Comparison of ENCODE assay signal across 21 cellular contexts in the genomic region with DNA sequence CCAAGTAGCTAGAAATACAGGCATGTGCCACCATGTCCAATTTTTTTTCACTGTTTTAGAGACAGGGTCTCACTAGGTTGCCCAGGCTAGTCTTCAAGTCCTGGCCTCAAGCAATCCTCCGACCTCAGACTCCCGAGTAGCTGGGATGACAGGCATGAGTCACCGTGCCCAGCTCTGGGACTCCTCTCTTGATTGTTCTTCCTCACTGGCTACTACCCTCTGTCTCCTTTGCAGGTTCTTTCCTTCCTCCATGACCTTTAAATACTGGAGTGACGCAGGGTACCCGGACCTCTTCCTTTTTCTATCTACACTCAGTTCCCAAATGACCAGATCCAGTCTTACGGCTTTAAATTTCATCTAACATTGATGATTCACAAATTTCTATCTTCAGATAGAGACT. TPM values are rescaled to one million over a fixed set of nuclear protein-coding genes. Genes with fewer than 3 reads are reported as not detected.
DNase-seq lines count a peak whose midpoint lies in the region; ATAC-seq and TF ChIP-seq lines count a peak whose summit lies in the region.
"Had no signal": no experiment of that assay in that cellular context is flagged by ENCODE, and none has a peak within 500 bp of the region (broad histone marks: within the 10 kb centered on the region; RNA-seq: fewer than 3 reads in every experiment).

No MANE protein-coding gene starts in this region.

- H3K4me3 ChIP-seq in MG63 (no peak overlapping the region), mesendoderm (ENCODE audit: low read length) (no peak overlapping the region)
- H3K4me3 ChIP-seq: coronary artery, SK-N-MC, skin epidermis had no signal

- no peak overlapping the region for H3K27ac Mint-ChIP-seq in Calu3 (ENCODE audit: unreplicated experiment)
- no peak overlapping the region for H3K27ac Mint-ChIP-seq in activated T-helper 1 cell treated with anti-CD3 and anti-CD28 coated beads, Interleukin-12 subunit alpha, Interleukin-12 subunit beta, Interleukin-2, Interleukin-4 antibody, amounts not matched to agents 30 ng/mL and 10 ng/mL and 1 ng/mL, durations not matched to agents 14 hours and 24 hours and 36 hours
- H3K27ac Mint-ChIP-seq: activated B cell treated with CpG ODN at 0.5 μM for 24 hours; activated CD4-positive, alpha-beta memory T cell treated with anti-CD3 and anti-CD28 coated beads for 36 hours; nephron progenitor cell; stimulated activated effector memory CD8-positive, alpha-beta T cell treated with anti-CD3 and anti-CD28 coated beads, Interleukin-12 subunit alpha, Interleukin-12 subunit beta, amount 100 ng/mL, for 72 hours had no signal

- intact Hi-C loops in Calu3 (cut with micrococcal nuclease; ENCODE audit: unreplicated experiment): no loop called here
- intact Hi-C loops in activated T-helper 1 cell treated with anti-CD3 and anti-CD28 coated beads, Interleukin-12 subunit alpha, Interleukin-12 subunit beta, Interleukin-2, Interleukin-4 antibody, amounts not matched to agents 30 ng/mL and 10 ng/mL and 1 ng/mL, durations not matched to agents 14 hours and 24 hours and 36 hours (cut with micrococcal nuclease): no loop called here

- H3K36me3 Mint-ChIP-seq in Calu3 (ENCODE audit: insufficient read depth, unreplicated experiment): no peaks in the 10 kb centered on the region
- H3K36me3 Mint-ChIP-seq in activated T-helper 1 cell treated with anti-CD3 and anti-CD28 coated beads, Interleukin-12 subunit alpha, Interleukin-12 subunit beta, Interleukin-2, Interleukin-4 antibody, amounts not matched to agents 30 ng/mL and 10 ng/mL and 1 ng/mL, durations not matched to agents 14 hours and 24 hours and 36 hours (ENCODE audit: low read depth): peaks cover 13% of the 10 kb centered on the region
- H3K36me3 Mint-ChIP-seq: stimulated activated effector memory CD8-positive, alpha-beta T cell treated with anti-CD3 and anti-CD28 coated beads, Interleukin-12 subunit alpha, Interleukin-12 subunit beta, amount 100 ng/mL, for 72 hours had no signal

- H3K9me3 Mint-ChIP-seq in Calu3 (ENCODE audit: low read depth, unreplicated experiment): no peaks in the 10 kb centered on the region
- no peaks in the 10 kb centered on the region for H3K9me3 Mint-ChIP-seq in activated T-helper 1 cell treated with anti-CD3 and anti-CD28 coated beads, Interleukin-12 subunit alpha, Interleukin-12 subunit beta, Interleukin-2, Interleukin-4 antibody, amounts not matched to agents 30 ng/mL and 10 ng/mL and 1 ng/mL, durations not matched to agents 14 hours and 24 hours and 36 hours
- H3K9me3 Mint-ChIP-seq: activated B cell treated with CpG ODN at 0.5 μM for 24 hours; activated CD4-positive, alpha-beta memory T cell treated with anti-CD3 and anti-CD28 coated beads for 36 hours; nephron progenitor cell; stimulated activated effector memory CD8-positive, alpha-beta T cell treated with anti-CD3 and anti-CD28 coated beads, Interleukin-12 subunit alpha, Interleukin-12 subunit beta, amount 100 ng/mL, for 72 hours had no signal

- no peak for ATAC-seq in HG02610 (IDR thresholded peaks at IDR 0.05; ENCODE audit: unreplicated experiment)
- no peak for ATAC-seq in stimulated activated naive CD8-positive, alpha-beta T cell treated with anti-CD3 and anti-CD28 coated beads, Interleukin-15, Interleukin-2, amounts not matched to agents 100 U/mL and 50 U/mL, for 24 hours
- ATAC-seq: stimulated activated effector memory CD8-positive, alpha-beta T cell treated with anti-CD3 and anti-CD28 coated beads, Interleukin-12 subunit alpha, Interleukin-12 subunit beta, amount 100 ng/mL, for 72 hours had no signal

- H2BK15ac ChIP-seq in mesendoderm (replicated peaks; ENCODE audit: low read depth): no peak overlapping the region

- H2BK5ac ChIP-seq in mesendoderm (ENCODE audit: low read length): no peak overlapping the region

- H3K4me1 Mint-ChIP-seq in Calu3 (ENCODE audit: low read depth, unreplicated experiment): no peaks in the 10 kb centered on the region
- peaks cover 30% of the 10 kb centered on the region for H3K4me1 Mint-ChIP-seq in activated T-helper 1 cell treated with anti-CD3 and anti-CD28 coated beads, Interleukin-12 subunit alpha, Interleukin-12 subunit beta, Interleukin-2, Interleukin-4 antibody, amounts not matched to agents 30 ng/mL and 10 ng/mL and 1 ng/mL, durations not matched to agents 14 hours and 24 hours and 36 hours (ENCODE audit: low read depth)
- H3K4me1 Mint-ChIP-seq: nephron progenitor cell had no signal

- no peaks in the 10 kb centered on the region for H3K27me3 Mint-ChIP-seq in Calu3 (ENCODE audit: unreplicated experiment)
- no peaks in the 10 kb centered on the region for H3K27me3 Mint-ChIP-seq in activated T-helper 1 cell treated with anti-CD3 and anti-CD28 coated beads, Interleukin-12 subunit alpha, Interleukin-12 subunit beta, Interleukin-2, Interleukin-4 antibody, amounts not matched to agents 30 ng/mL and 10 ng/mL and 1 ng/mL, durations not matched to agents 14 hours and 24 hours and 36 hours (ENCODE audit: insufficient read depth)
- H3K27me3 Mint-ChIP-seq: activated B cell treated with CpG ODN at 0.5 μM for 24 hours; activated CD4-positive, alpha-beta memory T cell treated with anti-CD3 and anti-CD28 coated beads for 36 hours had no signal

- no CpG with 5 or more reads among the region's 6 CpGs for WGBS in mesendoderm (ENCODE audit: extremely low coverage, insufficient coverage, low lambda C conversion rate)

- DNase-seq in Calu3 (peak; percentile 10), MG63 (peak; percentile 15), amniotic epithelial cell (ENCODE audit: low read depth) (peak; percentile 16), mesendoderm (peak; percentile 16), NCI-H226 (no peak)
- DNase-seq in stimulated activated naive CD8-positive, alpha-beta T cell treated with anti-CD3 and anti-CD28 coated beads, Interleukin-15, Interleukin-2, amounts not matched to agents 100 U/mL and 50 U/mL, for 24 hours: no peak
- DNase-seq in activated T-helper 1 cell treated with anti-CD3 and anti-CD28 coated beads, Interleukin-12 subunit alpha, Interleukin-12 subunit beta, Interleukin-2, Interleukin-4 antibody, amounts not matched to agents 30 ng/mL and 10 ng/mL and 1 ng/mL, durations not matched to agents 14 hours and 24 hours and 36 hours (ENCODE audit: low spot score): no peak
- DNase-seq: activated B cell treated with CpG ODN at 0.5 μM for 24 hours; activated CD4-positive, alpha-beta memory T cell treated with anti-CD3 and anti-CD28 coated beads for 36 hours; activated effector memory CD4-positive, alpha-beta T cell treated with anti-CD3 and anti-CD28 coated beads, Interleukin-2, amount 50 U/mL, for 16 hours; KG1; midbrain; NCI-H1417; NCI-H524; nephron progenitor cell; stimulated activated CD4-positive, alpha-beta T cell treated with anti-CD3 and anti-CD28 coated beads, Interleukin-2, amount 100 ng/mL, for 24 hours had no signal

- no peak overlapping the region for H3K56ac ChIP-seq in mesendoderm (ENCODE audit: low read length)

- no peak overlapping the region for H3K4me3 Mint-ChIP-seq in Calu3 (ENCODE audit: low read depth, unreplicated experiment)
- H3K4me3 Mint-ChIP-seq in activated T-helper 1 cell treated with anti-CD3 and anti-CD28 coated beads, Interleukin-12 subunit alpha, Interleukin-12 subunit beta, Interleukin-2, Interleukin-4 antibody, amounts not matched to agents 30 ng/mL and 10 ng/mL and 1 ng/mL, durations not matched to agents 14 hours and 24 hours and 36 hours: no peak overlapping the region
- H3K4me3 Mint-ChIP-seq: activated B cell treated with CpG ODN at 0.5 μM for 24 hours; activated CD4-positive, alpha-beta memory T cell treated with anti-CD3 and anti-CD28 coated beads for 36 hours; nephron progenitor cell; stimulated activated effector memory CD8-positive, alpha-beta T cell treated with anti-CD3 and anti-CD28 coated beads, Interleukin-12 subunit alpha, Interleukin-12 subunit beta, amount 100 ng/mL, for 72 hours had no signal

- H3K4me1 ChIP-seq in mesendoderm (ENCODE audit: control insufficient read depth, low read depth, low read length): no peaks in the 10 kb centered on the region

- no peak for TF ChIP-seq CTCF in Calu3 (IDR thresholded peaks at IDR 0.05; ENCODE audit: unreplicated experiment)

- no peak overlapping the region for H4K8ac ChIP-seq in mesendoderm (ENCODE audit: low read depth, low read length)

- no peak overlapping the region for H4K5ac ChIP-seq in mesendoderm (ENCODE audit: low read length)

- peaks cover 13% of the 10 kb centered on the region for H3K79me2 ChIP-seq in mesendoderm (ENCODE audit: control insufficient read depth, insufficient read depth, low read length)

- H2BK120ac ChIP-seq in mesendoderm (ENCODE audit: low read depth, low read length): no peak overlapping the region

- no peak overlapping the region for H3K4ac ChIP-seq in mesendoderm (ENCODE audit: low read depth, low read length)

- H3K27ac ChIP-seq in mesendoderm (ENCODE audit: low read depth, low read length): no peak overlapping the region
- H3K27ac ChIP-seq: coronary artery, skin epidermis had no signal

- H3K9ac ChIP-seq in mesendoderm (ENCODE audit: low read length): no peak overlapping the region

- CTCF ChIA-PET in Calu3 (lab: Charles Lee): interaction anchor here (0.7 kb wide), 1 partner anchor 65 kb away, joined by 5 read pairs; no protein-coding TSS in a partner anchor

- H2AK5ac ChIP-seq in mesendoderm (ENCODE audit: low read length): no peak overlapping the region

- H3K23ac ChIP-seq in mesendoderm (ENCODE audit: low read length): no peak overlapping the region

- BruUV-seq in Calu3 (replicated peaks; lab: Mats Ljungman, UMichigan): no TSS peak

- H3K9me3 ChIP-seq in MG63: no peaks in the 10 kb centered on the region

- no peaks in the 10 kb centered on the region for H3K27me3 ChIP-seq in MG63
- no peaks in the 10 kb centered on the region for H3K27me3 ChIP-seq in mesendoderm (ENCODE audit: insufficient read depth, low read length, poor library complexity)

- H3K36me3 ChIP-seq in MG63 (no peaks in the 10 kb centered on the region), mesendoderm (ENCODE audit: control insufficient read depth, insufficient read depth, low read length) (no peaks in the 10 kb centered on the region)

- no peak overlapping the region for H3K4me2 ChIP-seq in mesendoderm (ENCODE audit: low read length)

- peaks cover 13% of the 10 kb centered on the region for H3K79me1 ChIP-seq in mesendoderm (ENCODE audit: low read length)

- H3K18ac ChIP-seq in mesendoderm (ENCODE audit: low read length): no peak overlapping the region

RNA-seq across cellular contexts. Expression of a gene that starts 34.9 kb away (rescaled TPM):
- total RNA-seq in Calu3 (2022): 65.9 and 71.8 TPM in 2 replicates
- total RNA-seq in MG63 (2014; rRNA removed; shearing (Covaris generic); ENCODE audit: low replicate concordance): 10.2 and 15.6 TPM in 2 replicates
- 4.7 TPM for polyA plus RNA-seq in mesendoderm (2013, experiment 1 of 2)
- 4.6 TPM for polyA plus RNA-seq in mesendoderm (2013, experiment 2 of 2)
- total RNA-seq in activated T-helper 1 cell treated with anti-CD3 and anti-CD28 coated beads, Interleukin-12 subunit alpha, Interleukin-12 subunit beta, Interleukin-2, Interleukin-4 antibody, amounts not matched to agents 30 ng/mL and 10 ng/mL and 1 ng/mL, durations not matched to agents 14 hours and 24 hours and 36 hours: 44.0 and 45.4 TPM in 2 replicates

Comparison
In these comparisons a context has a peak if more than half of its experiments do, and no peak if none do; other contexts are left out.
1. DNase-seq: peak in Calu3 (single experiment), MG63 (single experiment), amniotic epithelial cell (single experiment) and mesendoderm (single experiment); none in NCI-H226 (single experiment), stimulated activated naive CD8-positive, alpha-beta T cell treated with anti-CD3 and anti-CD28 coated beads, Interleukin-15, Interleukin-2, amounts not matched to agents 100 U/mL and 50 U/mL, for 24 hours (single experiment) and activated T-helper 1 cell treated with anti-CD3 and anti-CD28 coated beads, Interleukin-12 subunit alpha, Interleukin-12 subunit beta, Interleukin-2, Interleukin-4 antibody, amounts not matched to agents 30 ng/mL and 10 ng/mL and 1 ng/mL, durations not matched to agents 14 hours and 24 hours and 36 hours (single experiment).